ENCODE assay signal across 10 cellular contexts in genomic region chr14:26252176-26252575, GRCh38.
"Had no signal": no experiment of that assay in that cellular context is flagged by ENCODE, and none has a peak within 500 bp of the region (broad histone marks: within the 10 kb centered on the region; RNA-seq: fewer than 3 reads in every experiment).

No MANE protein-coding gene starts in this region.

- FAIRE-seq: H1, H54, K562 had no signal

- H3K4me3 ChIP-seq: GM23248, K562 had no signal

- H2AFZ ChIP-seq: GM23248 had no signal

- H3K4me1 Mint-ChIP-seq: H9 had no signal

- H3K4me3 Mint-ChIP-seq: H9, HFFc6 had no signal

- H3K27ac ChIP-seq: GM23248, HL-60 had no signal

- DNase-seq: GM23248, H9, HCEC 1CT, HFFc6, IMR-90, KG1 had no signal

- ATAC-seq: K562 had no signal

- H3K27ac Mint-ChIP-seq: H9, HFFc6 had no signal
